In genomic region chr1:234533975-234534876, GRCh38 we compare ENCODE assay signal across 9 cellular contexts. TPM values are rescaled to one million over a fixed set of nuclear protein-coding genes. Genes with fewer than 3 reads are reported as not detected.
A peak's percentile ranks its signal among the peaks of the same experiment; 100 is the strongest.
DNase-seq lines count a peak whose midpoint lies in the region; ATAC-seq and TF ChIP-seq lines count a peak whose summit lies in the region.
"Had no signal": no experiment of that assay in that cellular context is flagged by ENCODE, and none has a peak within 500 bp of the region (broad histone marks: within the 10 kb centered on the region; RNA-seq: fewer than 3 reads in every experiment).

No MANE protein-coding gene starts in this region.

- H3K4me2 ChIP-seq in GM23338, result no peak overlapping the region

- TF ChIP-seq CTCF in GM23338 (conservative IDR thresholded peaks at IDR 0.05; ENCODE audit: low read depth in 2 of 2), result no peak
- no peak for TF ChIP-seq CTCF in left ventricle myocardium inferior (IDR thresholded peaks at IDR 0.05; ENCODE audit: borderline replicate concordance)

- no peaks in the 10 kb centered on the region for H3K9me3 ChIP-seq in left ventricle myocardium inferior (replicated peaks)

- WGBS in adipose tissue, 3 donors, result 23 to 34% (median 33%) methylated on average over 14 of the region's 14 CpGs

- ATAC-seq in GM23338, result no peak; the same call in 2 of the 3 replicates
- peak; percentile 70 for ATAC-seq in sciatic nerve
- ATAC-seq in stimulated activated naive CD8-positive, alpha-beta T cell treated with anti-CD3 and anti-CD28 coated beads, Interleukin-15, amount 100 ng/mL, for 72 hours, result no peak
- no peak for ATAC-seq in GM18870 (IDR thresholded peaks at IDR 0.05; ENCODE audit: unreplicated experiment)

- H3K36me3 ChIP-seq in GM23338 (ENCODE audit: insufficient read depth) (no peaks in the 10 kb centered on the region), left ventricle myocardium inferior (no peaks in the 10 kb centered on the region)

- H3K4me3 ChIP-seq in GM23338, result no peak overlapping the region
- peak overlapping the region; percentile 22 for H3K4me3 ChIP-seq in left ventricle myocardium inferior

- DNase-seq in GM23338 (ENCODE audit: low spot score), result no peak
- DNase-seq in left ventricle myocardium inferior, result peak; percentile 94
- peak; percentile 97 for DNase-seq in sciatic nerve (ENCODE audit: low spot score)
- DNase-seq in stimulated activated naive CD8-positive, alpha-beta T cell treated with anti-CD3 and anti-CD28 coated beads, Interleukin-15, amount 100 ng/mL, for 72 hours, result no peak
- DNase-seq in MV-4-11 (lab: John Stamatoyannopoulos, UW), result no peak
- no peak for DNase-seq in ACHN
- DNase-seq: activated CD4-positive, alpha-beta T cell treated with anti-CD3 and anti-CD28 coated beads, Interleukin-2, amount 10 ng/mL, durations not matched to agents 24 days and 14 days had no signal

- peak overlapping the region; percentile 66; the same call in 1 of the 2 replicates for H3K27ac Mint-ChIP-seq in GM23338
- H3K27ac Mint-ChIP-seq in stimulated activated naive CD8-positive, alpha-beta T cell treated with anti-CD3 and anti-CD28 coated beads, Interleukin-15, amount 100 ng/mL, for 72 hours, result no peak overlapping the region
- H3K27ac Mint-ChIP-seq: activated CD4-positive, alpha-beta T cell treated with anti-CD3 and anti-CD28 coated beads, Interleukin-2, amount 10 ng/mL, durations not matched to agents 24 days and 14 days had no signal

- H3K27ac ChIP-seq in GM23338 (ENCODE audit: low read depth), result no peak overlapping the region
- peak overlapping the region; percentile 70 for H3K27ac ChIP-seq in adipose tissue (ENCODE audit: low read depth, low read length)
- H3K27ac ChIP-seq in left ventricle myocardium inferior (replicated peaks), result peak overlapping the region; percentile 98

- H3K4me1 Mint-ChIP-seq in GM23338, result peaks cover 49% of the 10 kb centered on the region
- peaks cover 16% of the 10 kb centered on the region for H3K4me1 Mint-ChIP-seq in stimulated activated naive CD8-positive, alpha-beta T cell treated with anti-CD3 and anti-CD28 coated beads, Interleukin-15, amount 100 ng/mL, for 72 hours

- no peak overlapping the region for H3K4me3 Mint-ChIP-seq in GM23338
- no peak overlapping the region for H3K4me3 Mint-ChIP-seq in stimulated activated naive CD8-positive, alpha-beta T cell treated with anti-CD3 and anti-CD28 coated beads, Interleukin-15, amount 100 ng/mL, for 72 hours
- H3K4me3 Mint-ChIP-seq: activated CD4-positive, alpha-beta T cell treated with anti-CD3 and anti-CD28 coated beads, Interleukin-2, amount 10 ng/mL, durations not matched to agents 24 days and 14 days had no signal

- H4K20me1 ChIP-seq in GM23338 (replicated peaks; ENCODE audit: insufficient read depth), result no peaks in the 10 kb centered on the region

- no peaks in the 10 kb centered on the region for H3K27me3 ChIP-seq in GM23338 (ENCODE audit: insufficient read depth)
- H3K27me3 ChIP-seq in left ventricle myocardium inferior (ENCODE audit: low read depth), result no peaks in the 10 kb centered on the region

- H3K4me1 ChIP-seq in GM23338 (ENCODE audit: insufficient read depth), result peaks cover 7% of the 10 kb centered on the region; the same call in 1 of the 2 replicates
- H3K4me1 ChIP-seq in left ventricle myocardium inferior, result peaks cover 100% of the 10 kb centered on the region

- H3K27me3 Mint-ChIP-seq in GM23338 (ENCODE audit: insufficient read depth, low read depth, poor library complexity), result peaks cover 9% of the 10 kb centered on the region
- peaks cover 8% of the 10 kb centered on the region for H3K27me3 Mint-ChIP-seq in stimulated activated naive CD8-positive, alpha-beta T cell treated with anti-CD3 and anti-CD28 coated beads, Interleukin-15, amount 100 ng/mL, for 72 hours
- H3K27me3 Mint-ChIP-seq: activated CD4-positive, alpha-beta T cell treated with anti-CD3 and anti-CD28 coated beads, Interleukin-2, amount 10 ng/mL, durations not matched to agents 24 days and 14 days had no signal

- H3K9me2 ChIP-seq in GM23338 (ENCODE audit: insufficient read depth), result no peaks in the 10 kb centered on the region

- no peaks in the 10 kb centered on the region for H3K9me3 Mint-ChIP-seq in GM23338
- H3K9me3 Mint-ChIP-seq in stimulated activated naive CD8-positive, alpha-beta T cell treated with anti-CD3 and anti-CD28 coated beads, Interleukin-15, amount 100 ng/mL, for 72 hours, result no peaks in the 10 kb centered on the region
- H3K9me3 Mint-ChIP-seq: activated CD4-positive, alpha-beta T cell treated with anti-CD3 and anti-CD28 coated beads, Interleukin-2, amount 10 ng/mL, durations not matched to agents 24 days and 14 days had no signal

- no peaks in the 10 kb centered on the region for H3K36me3 Mint-ChIP-seq in GM23338 (ENCODE audit: low read depth)

- intact Hi-C loops in left ventricle myocardium inferior (cut with micrococcal nuclease) (no loop called here), sciatic nerve (cut with DNase I) (loop anchor here (10.0 kb wide), 1 partner anchor 51 kb away; no protein-coding TSS in a partner anchor)

- 0 out of 2 replicates have a peak, but pooled peaks cover 3% of the 10 kb centered on the region for H3F3A ChIP-seq in GM23338 (replicated peaks; ENCODE audit: low read depth)

- in situ Hi-C loops in ACHN (cut with HindIII; ENCODE audit: low pct_ligation_motif_present, low pct_unique_long_range_greater_than_20kb, low sequenced_read_pairs), result no loop called here

- peak overlapping the region; percentile 66 for H2AFZ ChIP-seq in GM23338

- no peaks in the 10 kb centered on the region for H3K79me2 ChIP-seq in GM23338 (replicated peaks; ENCODE audit: insufficient read depth)

TF ChIP-seq in GM23338, 12 proteins besides CTCF, POLR2A, EP300 and RAD21:
- no peak for TF ChIP-seq ZNF114 (CRISPR knock-in tag; IDR thresholded peaks at IDR 0.05)

RNA-seq across cellular contexts. Expression of gene TARBP1, which starts 55.2 kb away (rescaled TPM):
- total RNA-seq in GM23338 (2014; rRNA removed; shearing (Covaris generic)), result 18.8 and 44.8 TPM in 2 replicates
- polyA plus RNA-seq in GM23338 (2016; fragmentation: Nextera tagmentation; extraction: Ambion mirVana), result 14.9 and 17.4 TPM in 2 replicates
- polyA plus RNA-seq in adipose tissue, result 10 to 100 TPM; 10.4 to 12.0 (median 11.0) TPM
- 11.4 TPM for total RNA-seq in left ventricle myocardium inferior
- 31.5 TPM for total RNA-seq in sciatic nerve

Comparison
In these comparisons a context has a peak if more than half of its experiments do, and no peak if none do; other contexts are left out.
1. DNase-seq: peak in left ventricle myocardium inferior (single experiment) and sciatic nerve (single experiment); none in GM23338 (single experiment), stimulated activated naive CD8-positive, alpha-beta T cell treated with anti-CD3 and anti-CD28 coated beads, Interleukin-15, amount 100 ng/mL, for 72 hours (0 of 2), MV-4-11 (single experiment) and ACHN (single experiment).